In genomic region chr10:119448579-119449209, GRCh38 we compare ENCODE assay signal across 13 cellular contexts.
"Had no signal": no experiment of that assay in that cellular context is flagged by ENCODE, and none has a peak within 500 bp of the region (broad histone marks: within the 10 kb centered on the region; RNA-seq: fewer than 3 reads in every experiment).

No MANE protein-coding gene starts in this region.

- DNase-seq: activated CD4-positive, CD25-positive, alpha-beta regulatory T cell treated with anti-CD3 and anti-CD28 coated beads, Interleukin-2, amount 50 U/mL, for 72 hours; activated naive CD4-positive, alpha-beta T cell treated with anti-CD3 and anti-CD28 coated beads for 36 hours; islet precursor cell; pancreas; stimulated activated CD4-positive, alpha-beta T cell treated with anti-CD3 and anti-CD28 coated beads, Interleukin-4, amount 100 ng/mL, for 24 hours; stimulated activated naive CD4-positive, alpha-beta T cell; substantia nigra; T-cell; T1000; trophoblast cell had no signal

- H3K27ac ChIP-seq: pancreas had no signal

- H3K27me3 ChIP-seq: pancreas had no signal

- H3K9me3 ChIP-seq: pancreas had no signal

- H3K36me3 ChIP-seq: pancreas had no signal

- FAIRE-seq: astrocyte, bronchial epithelial cell, pancreas had no signal

- H3K4me3 ChIP-seq: pancreas, skin epidermis had no signal

- H3K4me1 ChIP-seq: pancreas had no signal
